ENCODE assay signal across 10 cellular contexts in genomic region chr15:76013470-76013869, GRCh38. TPM values are rescaled to one million over a fixed set of nuclear protein-coding genes. Genes with fewer than 3 reads are reported as not detected.
"Had no signal": no experiment of that assay in that cellular context is flagged by ENCODE, and none has a peak within 500 bp of the region (broad histone marks: within the 10 kb centered on the region; RNA-seq: fewer than 3 reads in every experiment).

No MANE protein-coding gene starts in this region.

RNA-seq across cellular contexts. Expression of gene NRG4, which starts 1.2 kb away (rescaled TPM):
- total RNA-seq: kidney epithelial cell, left ventricle myocardium inferior, left ventricle myocardium superior, lung microvascular endothelial cell, mesenteric fat pad, mucosa of gallbladder, myocyte had no signal

RNA-seq across cellular contexts. Expression of gene TMEM266, which starts 46.3 kb away (rescaled TPM):
- total RNA-seq: left colon, left lobe of liver, left ventricle myocardium inferior, lung microvascular endothelial cell, mononuclear cell, myocyte had no signal
